1 cellular context compared by ENCODE assay signal in genomic region chr1:156145622-156146005, GRCh38.
TF ChIP-seq lines count a peak whose summit lies in the region.

No MANE protein-coding gene starts in this region.

TF ChIP-seq in HCT116, 20 proteins besides CTCF, POLR2A, EP300 and RAD21 (continued from another document):
- TF ChIP-seq, protein P1, sequence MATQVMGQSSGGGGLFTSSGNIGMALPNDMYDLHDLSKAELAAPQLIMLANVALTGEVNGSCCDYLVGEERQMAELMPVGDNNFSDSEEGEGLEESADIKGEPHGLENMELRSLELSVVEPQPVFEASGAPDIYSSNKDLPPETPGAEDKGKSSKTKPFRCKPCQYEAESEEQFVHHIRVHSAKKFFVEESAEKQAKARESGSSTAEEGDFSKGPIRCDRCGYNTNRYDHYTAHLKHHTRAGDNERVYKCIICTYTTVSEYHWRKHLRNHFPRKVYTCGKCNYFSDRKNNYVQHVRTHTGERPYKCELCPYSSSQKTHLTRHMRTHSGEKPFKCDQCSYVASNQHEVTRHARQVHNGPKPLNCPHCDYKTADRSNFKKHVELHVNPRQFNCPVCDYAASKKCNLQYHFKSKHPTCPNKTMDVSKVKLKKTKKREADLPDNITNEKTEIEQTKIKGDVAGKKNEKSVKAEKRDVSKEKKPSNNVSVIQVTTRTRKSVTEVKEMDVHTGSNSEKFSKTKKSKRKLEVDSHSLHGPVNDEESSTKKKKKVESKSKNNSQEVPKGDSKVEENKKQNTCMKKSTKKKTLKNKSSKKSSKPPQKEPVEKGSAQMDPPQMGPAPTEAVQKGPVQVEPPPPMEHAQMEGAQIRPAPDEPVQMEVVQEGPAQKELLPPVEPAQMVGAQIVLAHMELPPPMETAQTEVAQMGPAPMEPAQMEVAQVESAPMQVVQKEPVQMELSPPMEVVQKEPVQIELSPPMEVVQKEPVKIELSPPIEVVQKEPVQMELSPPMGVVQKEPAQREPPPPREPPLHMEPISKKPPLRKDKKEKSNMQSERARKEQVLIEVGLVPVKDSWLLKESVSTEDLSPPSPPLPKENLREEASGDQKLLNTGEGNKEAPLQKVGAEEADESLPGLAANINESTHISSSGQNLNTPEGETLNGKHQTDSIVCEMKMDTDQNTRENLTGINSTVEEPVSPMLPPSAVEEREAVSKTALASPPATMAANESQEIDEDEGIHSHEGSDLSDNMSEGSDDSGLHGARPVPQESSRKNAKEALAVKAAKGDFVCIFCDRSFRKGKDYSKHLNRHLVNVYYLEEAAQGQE (IDR thresholded peaks at IDR 0.05; ENCODE audit: low read depth) = no peak
- TF ChIP-seq FOSL1 (IDR thresholded peaks at IDR 0.05; ENCODE audit: low read depth) (no peak), CBX3 (IDR thresholded peaks at IDR 0.05; ENCODE audit: low read depth) (no peak), EZH2 (IDR thresholded peaks at IDR 0.05) (no peak), YY1 (IDR thresholded peaks at IDR 0.05; ENCODE audit: extremely low read depth, insufficient replicate concordance, low read depth, low read length) (no peak), POLR2AphosphoS5 (IDR thresholded peaks at IDR 0.05; ENCODE audit: low read depth, low read length) (no peak)
- TF ChIP-seq, protein P2, sequence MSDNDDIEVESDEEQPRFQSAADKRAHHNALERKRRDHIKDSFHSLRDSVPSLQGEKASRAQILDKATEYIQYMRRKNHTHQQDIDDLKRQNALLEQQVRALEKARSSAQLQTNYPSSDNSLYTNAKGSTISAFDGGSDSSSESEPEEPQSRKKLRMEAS (IDR thresholded peaks at IDR 0.05) = no peak
